ENCODE assay signal across 21 cellular contexts in the genomic region with DNA sequence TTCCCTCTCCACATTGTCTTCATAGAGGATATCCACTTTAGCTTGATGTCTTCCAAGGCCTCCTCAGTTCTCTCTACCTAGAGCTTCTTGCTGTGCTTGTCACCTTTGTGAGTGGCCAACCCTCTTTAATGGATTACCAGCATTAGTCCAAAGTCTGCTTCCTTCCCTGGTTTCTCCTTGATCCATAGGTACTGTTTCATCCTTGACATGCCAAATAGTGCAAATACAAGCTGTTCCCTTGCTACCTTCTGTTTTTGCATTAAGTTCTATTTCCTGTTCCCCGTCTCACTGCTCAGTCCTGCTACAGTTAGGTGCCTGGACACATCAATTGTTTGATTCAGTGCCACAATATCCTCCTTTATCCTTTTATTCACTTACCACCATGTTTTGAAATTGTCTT.
"Had no signal": no experiment of that assay in that cellular context is flagged by ENCODE, and none has a peak within 500 bp of the region (broad histone marks: within the 10 kb centered on the region; RNA-seq: fewer than 3 reads in every experiment).

No MANE protein-coding gene starts in this region.

- H3K4me1 Mint-ChIP-seq: neural progenitor cell had no signal

- H3K4me3 ChIP-seq: lower lobe of right lung, neural progenitor cell, sigmoid colon, testis, vagina had no signal

- FAIRE-seq: endometrium, kidney had no signal

- H3K9ac ChIP-seq: neural progenitor cell had no signal

- H3K4me1 ChIP-seq: lower lobe of right lung, neural progenitor cell, sigmoid colon, testis, vagina had no signal

- H3K27ac Mint-ChIP-seq: activated CD4-positive, alpha-beta memory T cell treated with anti-CD3 and anti-CD28 coated beads for 36 hours; activated naive CD4-positive, alpha-beta T cell treated with anti-CD3 and anti-CD28 coated beads, Interleukin-2, amount 10 ng/mL, durations not matched to agents 7 days and 5 days; activated naive CD8-positive, alpha-beta T cell treated with anti-CD3 and anti-CD28 coated beads, Interleukin-2, amount 50 U/mL, for 24 hours; naive thymus-derived CD4-positive, alpha-beta T cell; neural progenitor cell; stimulated activated naive B cell treated with anti-CD40 and anti-IgM and Interleukin-4, amounts not matched to agents 10 μg/mL and 1 μg/mL and 100 μg/mL, for 72 hours; type B pancreatic cell had no signal

- H2AFZ ChIP-seq: neural progenitor cell had no signal

- H3K4me2 ChIP-seq: neural progenitor cell had no signal

- H3K9me3 Mint-ChIP-seq: activated CD4-positive, alpha-beta memory T cell treated with anti-CD3 and anti-CD28 coated beads for 36 hours; activated naive CD4-positive, alpha-beta T cell treated with anti-CD3 and anti-CD28 coated beads, Interleukin-2, amount 10 ng/mL, durations not matched to agents 7 days and 5 days; activated naive CD8-positive, alpha-beta T cell treated with anti-CD3 and anti-CD28 coated beads, Interleukin-2, amount 50 U/mL, for 24 hours; type B pancreatic cell had no signal

- DNase-seq: activated CD4-positive, alpha-beta memory T cell treated with anti-CD3 and anti-CD28 coated beads for 36 hours; activated CD4-positive, alpha-beta T cell treated with anti-CD3 and anti-CD28 coated beads for 48 hours; activated effector memory CD4-positive, alpha-beta T cell treated with Interleukin-2 at 50 U/mL for 16 hours; activated naive CD4-positive, alpha-beta T cell treated with anti-CD3 and anti-CD28 coated beads, Interleukin-2, amount 10 ng/mL, durations not matched to agents 7 days and 5 days; activated naive CD8-positive, alpha-beta T cell treated with anti-CD3 and anti-CD28 coated beads, Interleukin-2, amount 50 U/mL, for 24 hours; activated T-cell treated with anti-CD3 and anti-CD28 coated beads, Interleukin-2, amount 50 U/mL, for 48 hours; cortex of kidney; kidney; lower lobe of right lung; mesendoderm; naive thymus-derived CD4-positive, alpha-beta T cell; sigmoid colon; stimulated activated CD4-positive, alpha-beta T cell treated with anti-CD3 and anti-CD28 coated beads, Interleukin-2, amount 100 ng/mL, for 48 hours; stimulated activated CD8-positive, alpha-beta memory T cell treated with anti-CD3 and anti-CD28 coated beads, Interleukin-4, amount 100 ng/mL, for 48 hours; stimulated activated naive B cell treated with anti-CD40 and anti-IgM and Interleukin-4, amounts not matched to agents 10 μg/mL and 1 μg/mL and 100 μg/mL, for 72 hours; testis had no signal

- H3K27me3 Mint-ChIP-seq: activated CD4-positive, alpha-beta memory T cell treated with anti-CD3 and anti-CD28 coated beads for 36 hours; activated naive CD4-positive, alpha-beta T cell treated with anti-CD3 and anti-CD28 coated beads, Interleukin-2, amount 10 ng/mL, durations not matched to agents 7 days and 5 days; activated naive CD8-positive, alpha-beta T cell treated with anti-CD3 and anti-CD28 coated beads, Interleukin-2, amount 50 U/mL, for 24 hours; naive thymus-derived CD4-positive, alpha-beta T cell; stimulated activated naive B cell treated with anti-CD40 and anti-IgM and Interleukin-4, amounts not matched to agents 10 μg/mL and 1 μg/mL and 100 μg/mL, for 72 hours; type B pancreatic cell had no signal

- H3K27me3 ChIP-seq: neural progenitor cell, sigmoid colon, testis, vagina had no signal

- H3K4me3 Mint-ChIP-seq: activated CD4-positive, alpha-beta memory T cell treated with anti-CD3 and anti-CD28 coated beads for 36 hours; activated naive CD4-positive, alpha-beta T cell treated with anti-CD3 and anti-CD28 coated beads, Interleukin-2, amount 10 ng/mL, durations not matched to agents 7 days and 5 days; activated naive CD8-positive, alpha-beta T cell treated with anti-CD3 and anti-CD28 coated beads, Interleukin-2, amount 50 U/mL, for 24 hours; naive thymus-derived CD4-positive, alpha-beta T cell; neural progenitor cell; stimulated activated naive B cell treated with anti-CD40 and anti-IgM and Interleukin-4, amounts not matched to agents 10 μg/mL and 1 μg/mL and 100 μg/mL, for 72 hours; type B pancreatic cell had no signal

- H3K36me3 ChIP-seq: neural progenitor cell, vagina had no signal

- H3K27ac ChIP-seq: lower lobe of right lung, neural progenitor cell, sigmoid colon, testis, vagina had no signal

- ATAC-seq: activated naive CD8-positive, alpha-beta T cell treated with anti-CD3 and anti-CD28 coated beads, Interleukin-2, amount 50 U/mL, for 24 hours; left lobe of liver; lower lobe of right lung; naive thymus-derived CD4-positive, alpha-beta T cell; stimulated activated naive B cell treated with anti-CD40 and anti-IgM and Interleukin-4, amounts not matched to agents 10 μg/mL and 1 μg/mL and 100 μg/mL, for 72 hours had no signal

- H3K9me3 ChIP-seq: lower lobe of right lung, testis, vagina had no signal
